ENCODE assay signal across 18 cellular contexts in genomic region chr14:30725763-30726162, GRCh38.
DNase-seq lines count a peak whose midpoint lies in the region; ATAC-seq and TF ChIP-seq lines count a peak whose summit lies in the region.
"Had no signal": no experiment of that assay in that cellular context is flagged by ENCODE, and none has a peak within 500 bp of the region (broad histone marks: within the 10 kb centered on the region; RNA-seq: fewer than 3 reads in every experiment).

No MANE protein-coding gene starts in this region.

- TF ChIP-seq RAD21 in SK-N-SH (IDR thresholded peaks at IDR 0.05; ENCODE audit: low read length) = no peak

- no peak overlapping the region for H4K91ac ChIP-seq in mesenchymal stem cell (ENCODE audit: low read length)

- H2BK5ac ChIP-seq in mesenchymal stem cell (ENCODE audit: low read depth, low read length, poor library complexity, severe bottlenecking) = no peak overlapping the region

- H3K9me2 ChIP-seq in SK-N-SH = no peaks in the 10 kb centered on the region

- no peak overlapping the region for H3K18ac ChIP-seq in mesenchymal stem cell (ENCODE audit: low read depth in 1 of 2, low read length in 2 of 2)

- DNase-seq in SK-N-SH = no peak
- peak; percentile 5 for DNase-seq in choroid plexus epithelial cell (ENCODE audit: low read depth)
- DNase-seq in mesenchymal stem cell = peak; percentile 44
- no peak for DNase-seq in SJCRH30
- no peak for DNase-seq in esophagus squamous epithelium (lab: John Stamatoyannopoulos, UW)
- DNase-seq in activated naive CD8-positive, alpha-beta T cell treated with anti-CD3 and anti-CD28 coated beads for 36 hours = no peak
- DNase-seq: EL, H7, MG63, NCI-H1105, NCI-H1694 treated with DMSO at 0.1 percent for 48 hours, NCI-H345, NCI-H526 treated with DMSO at 0.1 percent for 48 hours, PC-9 had no signal

- no peaks in the 10 kb centered on the region for H3K4me1 ChIP-seq in SK-N-SH (ENCODE audit: control insufficient read depth in 1 of 2, insufficient read depth in 2 of 2, low read depth in 1 of 2, low read length in 1 of 2)
- H3K4me1 ChIP-seq in BLaER1 = peaks cover 40% of the 10 kb centered on the region
- H3K4me1 ChIP-seq in mesenchymal stem cell (ENCODE audit: control insufficient read depth, insufficient read depth, low read depth, low read length) = no peaks in the 10 kb centered on the region
- no peaks in the 10 kb centered on the region for H3K4me1 ChIP-seq in SJCRH30
- H3K4me1 ChIP-seq in esophagus squamous epithelium = no peaks in the 10 kb centered on the region

- H3F3A ChIP-seq in SK-N-SH (replicated peaks; ENCODE audit: insufficient read depth) = peaks cover 4% of the 10 kb centered on the region

- TF ChIP-seq CTCF in SK-N-SH (IDR thresholded peaks at IDR 0.05) (no peak), choroid plexus epithelial cell (conservative IDR thresholded peaks at IDR 0.05; ENCODE audit: low read depth, low read length) (no peak), esophagus squamous epithelium (IDR thresholded peaks at IDR 0.05) (no peak)

- H2AK5ac ChIP-seq in mesenchymal stem cell (ENCODE audit: low read length, severe bottlenecking) = no peak overlapping the region

- H3K4me3 ChIP-seq in SK-N-SH (ENCODE audit: low read depth in 2 of 2, low read length in 1 of 2) = no peak overlapping the region
- no peak overlapping the region for H3K4me3 ChIP-seq in BLaER1
- H3K4me3 ChIP-seq in choroid plexus epithelial cell (ENCODE audit: low read depth, low read length) = no peak overlapping the region
- H3K4me3 ChIP-seq in mesenchymal stem cell (ENCODE audit: insufficient read depth in 1 of 2, low read depth in 1 of 2, low read length in 2 of 2) = no peak overlapping the region
- H3K4me3 ChIP-seq in SJCRH30 = no peak overlapping the region
- no peak overlapping the region for H3K4me3 ChIP-seq in esophagus squamous epithelium
- H3K4me3 ChIP-seq: MG63, PC-9 had no signal

- no peak overlapping the region for H2BK15ac ChIP-seq in mesenchymal stem cell (ENCODE audit: low read depth, poor library complexity, severe bottlenecking)

- H3K14ac ChIP-seq in mesenchymal stem cell (ENCODE audit: low read length in 2 of 2) = no peak overlapping the region

- no peak overlapping the region for H3K27ac ChIP-seq in SK-N-SH (ENCODE audit: low read depth in 2 of 2, low read length in 1 of 2)
- H3K27ac ChIP-seq in BLaER1 = peak overlapping the region; percentile 61
- H3K27ac ChIP-seq in mesenchymal stem cell (ENCODE audit: low read length, poor library complexity, severe bottlenecking) = no peak overlapping the region
- no peak overlapping the region for H3K27ac ChIP-seq in SJCRH30
- H3K27ac ChIP-seq in esophagus squamous epithelium = no peak overlapping the region
- H3K27ac ChIP-seq: 22Rv1, C4-2B, PC-9 had no signal

- H3K23ac ChIP-seq in mesenchymal stem cell (ENCODE audit: low read length in 2 of 2) = no peak overlapping the region

- H2BK120ac ChIP-seq in mesenchymal stem cell (ENCODE audit: low read depth, low read length) = no peak overlapping the region

- no peak overlapping the region for H3K4me2 ChIP-seq in SK-N-SH
- peak overlapping the region; percentile 70 for H3K4me2 ChIP-seq in BLaER1
- H3K4me2 ChIP-seq in mesenchymal stem cell (ENCODE audit: low read length, poor library complexity, severe bottlenecking) = no peak overlapping the region
- H3K4me2 ChIP-seq: PC-9 had no signal

- intact Hi-C loops in esophagus squamous epithelium (cut with DNase I) = no loop called here

- H3K9ac ChIP-seq in SK-N-SH (no peak overlapping the region), BLaER1 (peak overlapping the region; percentile 62), mesenchymal stem cell (ENCODE audit: low read length) (no peak overlapping the region)

- H3K4ac ChIP-seq in mesenchymal stem cell (ENCODE audit: low read depth in 1 of 2, low read length in 2 of 2) = no peak overlapping the region

- H3K4me1 Mint-ChIP-seq in activated naive CD8-positive, alpha-beta T cell treated with anti-CD3 and anti-CD28 coated beads for 36 hours = peaks cover 2% of the 10 kb centered on the region

- peaks cover 72% of the 10 kb centered on the region for H3K36me3 Mint-ChIP-seq in activated naive CD8-positive, alpha-beta T cell treated with anti-CD3 and anti-CD28 coated beads for 36 hours

- no peak for TF ChIP-seq EP300 in SK-N-SH (IDR thresholded peaks at IDR 0.05; ENCODE audit: borderline replicate concordance in 1 of 2, low read depth in 1 of 2, low read length in 1 of 2)

- no peak overlapping the region for H2BK12ac ChIP-seq in mesenchymal stem cell (ENCODE audit: low read length in 2 of 2)

- H3K79me1 ChIP-seq in mesenchymal stem cell (replicated peaks; ENCODE audit: low read length, poor library complexity, severe bottlenecking) = peaks cover 4% of the 10 kb centered on the region

- POLR2A ChIA-PET in SK-N-SH (lab: Yijun Ruan, JAX) = no interaction called here

- H3K9me3 ChIP-seq in SK-N-SH (no peaks in the 10 kb centered on the region), BLaER1 (peaks cover 22% of the 10 kb centered on the region), mesenchymal stem cell (ENCODE audit: control insufficient read depth, low read length) (peaks cover 5% of the 10 kb centered on the region), SJCRH30 (replicated peaks) (peaks cover 8% of the 10 kb centered on the region; the same call in 1 of the 2 replicates), esophagus squamous epithelium (peaks cover 0 to 5% (median 0%) of the 10 kb centered on the region in 3 donors)

- H4K8ac ChIP-seq in mesenchymal stem cell (ENCODE audit: low read length) = no peak overlapping the region

- no peak overlapping the region for H3K27ac Mint-ChIP-seq in activated naive CD8-positive, alpha-beta T cell treated with anti-CD3 and anti-CD28 coated beads for 36 hours

- H3K36me3 ChIP-seq in SK-N-SH (replicated peaks in 1 of 2; ENCODE audit: control insufficient read depth in 1 of 2, insufficient read depth in 2 of 2, low read length in 1 of 2) (peaks cover 30 to 56% of the 10 kb centered on the region in 2 experiments), BLaER1 (peaks cover 51% of the 10 kb centered on the region), mesenchymal stem cell (ENCODE audit: control insufficient read depth in 1 of 2, insufficient read depth in 2 of 2, low read depth in 1 of 2, low read length in 2 of 2) (peaks cover 6 to 83% of the 10 kb centered on the region in 2 experiments), SJCRH30 (peaks cover 31% of the 10 kb centered on the region), esophagus squamous epithelium (peaks cover 0 to 89% (median 0%) of the 10 kb centered on the region in 3 donors)

- 92% methylated on average over 5 of the region's 5 CpGs for WGBS in SK-N-SH (ENCODE audit: low lambda C conversion rate)
- WGBS in mesenchymal stem cell = 73% methylated on average over 4 of the region's 5 CpGs
- WGBS in esophagus squamous epithelium, 2 donors = 87 to 90% methylated on average over 5 of the region's 5 CpGs

- no peak overlapping the region for H2AFZ ChIP-seq in SK-N-SH (ENCODE audit: low read depth)
- H2AFZ ChIP-seq in mesenchymal stem cell (ENCODE audit: low read depth, low read length) = no peak overlapping the region
- H2AFZ ChIP-seq: PC-9 had no signal

- ATAC-seq in SK-N-SH treated with all-trans-retinoic acid at 6 μM for 48 hours = peak; percentile 81

- H3K27me3 ChIP-seq in SK-N-SH (ENCODE audit: insufficient read depth) (no peaks in the 10 kb centered on the region), BLaER1 (no peaks in the 10 kb centered on the region), mesenchymal stem cell (ENCODE audit: control insufficient read depth in 1 of 2, insufficient read depth in 1 of 2, low read length in 2 of 2) (no peaks in the 10 kb centered on the region), SJCRH30 (no peaks in the 10 kb centered on the region), esophagus squamous epithelium (no peaks in the 10 kb centered on the region)
- H3K27me3 ChIP-seq: MG63 had no signal

- CTCF ChIA-PET in SK-N-SH (lab: Yijun Ruan, JAX) = no interaction called here

- H3K4me3 Mint-ChIP-seq in activated naive CD8-positive, alpha-beta T cell treated with anti-CD3 and anti-CD28 coated beads for 36 hours = no peak overlapping the region

- H3K27me3 Mint-ChIP-seq in activated naive CD8-positive, alpha-beta T cell treated with anti-CD3 and anti-CD28 coated beads for 36 hours = no peaks in the 10 kb centered on the region

- TF ChIP-seq POLR2A in esophagus squamous epithelium (IDR thresholded peaks at IDR 0.05) = no peak

- H4K20me1 ChIP-seq in SK-N-SH (ENCODE audit: insufficient read depth) = no peaks in the 10 kb centered on the region
- no peaks in the 10 kb centered on the region for H4K20me1 ChIP-seq in BLaER1

- H3K79me2 ChIP-seq in SK-N-SH (ENCODE audit: insufficient read depth) = no peaks in the 10 kb centered on the region; the same call in 1 of the 2 replicates

- peaks cover 9% of the 10 kb centered on the region for H3K9me3 Mint-ChIP-seq in activated naive CD8-positive, alpha-beta T cell treated with anti-CD3 and anti-CD28 coated beads for 36 hours

TF ChIP-seq in SK-N-SH treated with all-trans-retinoic acid at 6 μM for 48 hours, 23 proteins besides CTCF, POLR2A, EP300 and RAD21 (continues in another document):
- TF ChIP-seq TOX (CRISPR knock-in tag; IDR thresholded peaks at IDR 0.05; ENCODE audit: borderline replicate concordance) = no peak
- no peak for TF ChIP-seq SNAI2 (CRISPR knock-in tag; IDR thresholded peaks at IDR 0.05)
- no peak for TF ChIP-seq PPARA (CRISPR knock-in tag; IDR thresholded peaks at IDR 0.05; ENCODE audit: borderline replicate concordance)
- no peak for TF ChIP-seq ZFP3 (CRISPR knock-in tag; IDR thresholded peaks at IDR 0.05)

TF ChIP-seq in SK-N-SH, 30 proteins besides CTCF, POLR2A, EP300 and RAD21 (continues in another document):
- TF ChIP-seq FOXJ3 (CRISPR knock-in tag; IDR thresholded peaks at IDR 0.05) = no peak
- no peak for TF ChIP-seq TCF12 (IDR thresholded peaks at IDR 0.05)
- TF ChIP-seq RXRA (IDR thresholded peaks at IDR 0.05; ENCODE audit: borderline replicate concordance, low read depth) = no peak
- no peak for TF ChIP-seq RFX5 (IDR thresholded peaks at IDR 0.05; ENCODE audit: low read length)
- TF ChIP-seq FOXM1 (IDR thresholded peaks at IDR 0.05; ENCODE audit: low read depth) = no peak
- no peak for TF ChIP-seq TEAD4 (IDR thresholded peaks at IDR 0.05; ENCODE audit: borderline replicate concordance, insufficient read depth)

Comparison
In these comparisons a context has a peak if more than half of its experiments do, and no peak if none do; other contexts are left out.
1. DNase-seq: peak in choroid plexus epithelial cell (single experiment) and mesenchymal stem cell (single experiment); none in SK-N-SH (single experiment), SJCRH30 (0 of 2), esophagus squamous epithelium (single experiment) and activated naive CD8-positive, alpha-beta T cell treated with anti-CD3 and anti-CD28 coated beads for 36 hours (single experiment).